In the genomic region with DNA sequence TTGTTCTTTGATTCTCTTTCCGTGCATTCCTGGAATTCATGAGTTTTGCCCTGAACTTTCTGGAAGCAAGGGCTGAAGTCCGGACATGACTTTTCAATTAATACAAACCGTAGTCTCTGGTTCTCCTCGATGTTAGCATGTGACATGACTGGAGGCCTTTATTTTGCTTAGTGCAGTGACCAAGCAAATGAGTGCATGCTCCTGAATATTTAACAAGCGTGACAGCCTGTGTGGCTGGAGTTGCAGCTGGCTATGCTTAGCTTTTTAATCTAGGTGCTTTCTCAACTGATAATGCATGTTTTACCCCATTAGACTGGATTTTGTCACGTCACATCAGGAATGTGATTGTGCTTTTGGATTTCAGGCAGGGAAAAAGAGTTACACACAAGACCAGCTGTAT, we compare ENCODE assay signal across 22 cellular contexts.
DNase-seq lines count a peak whose midpoint lies in the region; ATAC-seq and TF ChIP-seq lines count a peak whose summit lies in the region.
"Had no signal": no experiment of that assay in that cellular context is flagged by ENCODE, and none has a peak within 500 bp of the region (broad histone marks: within the 10 kb centered on the region; RNA-seq: fewer than 3 reads in every experiment).

No MANE protein-coding gene starts in this region.

- no peak overlapping the region for H4K91ac ChIP-seq in IMR-90 (ENCODE audit: insufficient read depth, low read depth, low read length)

- no peak overlapping the region for H2AK9ac ChIP-seq in IMR-90 (replicated peaks; ENCODE audit: low read depth, low read length, poor library complexity)

- H3K79me1 ChIP-seq in IMR-90 (ENCODE audit: low read depth in 1 of 2, low read length in 2 of 2) = no peaks in the 10 kb centered on the region

- H2AK5ac ChIP-seq in IMR-90 (ENCODE audit: low read depth, low read length) = no peak overlapping the region

- H3F3A ChIP-seq in neural progenitor cell (ENCODE audit: low read depth) = no peaks in the 10 kb centered on the region

- TF ChIP-seq CTCF in IMR-90 (conservative IDR thresholded peaks at IDR 0.05; ENCODE audit: low read depth, low read length) (no peak), neural progenitor cell (IDR thresholded peaks at IDR 0.05) (no peak)

- H3K36me3 ChIP-seq in IMR-90 (ENCODE audit: control insufficient read depth, insufficient read depth, low read length) = no peaks in the 10 kb centered on the region
- no peaks in the 10 kb centered on the region for H3K36me3 ChIP-seq in neural progenitor cell
- H3K36me3 ChIP-seq: brain microvascular endothelial cell, ovary, upper lobe of right lung had no signal

- H2BK15ac ChIP-seq in IMR-90 (ENCODE audit: low read depth, low read length) = 0 out of 3 replicates have a peak overlapping the region, but pooled peaks have one; percentile 65

- TF ChIP-seq RAD21 in IMR-90 (IDR thresholded peaks at IDR 0.05; ENCODE audit: low read length) = no peak

- H2AFZ ChIP-seq in IMR-90 (replicated peaks; ENCODE audit: low read length, poor library complexity) = no peak overlapping the region
- no peak overlapping the region for H2AFZ ChIP-seq in neural progenitor cell (replicated peaks)

- no peak overlapping the region for H3K56ac ChIP-seq in IMR-90 (ENCODE audit: extremely low read depth, insufficient read depth, low read length)

- no TSS peak for BruUV-seq in IMR-90 (replicated peaks; lab: Mats Ljungman, UMichigan)

- H3K79me2 ChIP-seq in neural progenitor cell (ENCODE audit: low read depth) = no peaks in the 10 kb centered on the region

- no peaks in the 10 kb centered on the region for H3K9me1 ChIP-seq in IMR-90 (ENCODE audit: insufficient read depth, low read length)

- peak; percentile 38 for DNase-seq in AG08396 (ENCODE audit: low spot score)
- DNase-seq in IMR-90 = no peak
- DNase-seq in dedifferentiated amniotic fluid mesenchymal stem cell (ENCODE audit: extremely low spot score) = peak; percentile 78
- DNase-seq in neural progenitor cell (ENCODE audit: low spot score) = no peak
- DNase-seq in NCI-H2029 (lab: John Stamatoyannopoulos, UW) = no peak
- DNase-seq in UCSD-AML1 (lab: John Stamatoyannopoulos, UW; ENCODE audit: unreplicated experiment) = no peak
- no peak for DNase-seq in erythroblast (lab: John Stamatoyannopoulos, UW)
- DNase-seq: activated CD4-positive, alpha-beta T cell treated with anti-CD3 and anti-CD28 coated beads for 48 hours; activated naive CD4-positive, alpha-beta T cell treated with Interleukin-2 at 50 U/mL for 16 hours; brain microvascular endothelial cell; CD8-positive, alpha-beta memory T cell; DND-41; dorsolateral prefrontal cortex; left colon; NCI-H1105 treated with DMSO at 0.1 percent for 48 hours; ovary; stimulated activated naive CD4-positive, alpha-beta T cell treated with Interleukin-2 at 50 U/mL for 16 hours; T-helper 9 cell; upper lobe of right lung had no signal

- H3K4ac ChIP-seq in IMR-90 (ENCODE audit: low read depth, low read length) = no peak overlapping the region

- intact Hi-C loops in IMR-90 (cut with micrococcal nuclease) = no loop called here

- H3K27me3 Mint-ChIP-seq in neural progenitor cell (ENCODE audit: insufficient read depth, low read depth) = peaks cover 2% of the 10 kb centered on the region
- no peaks in the 10 kb centered on the region for H3K27me3 Mint-ChIP-seq in stimulated activated memory B cell treated with anti-CD40 and anti-IgM and Interleukin-4, amounts not matched to agents 10 μg/mL and 1 μg/mL and 100 μg/mL, for 72 hours
- H3K27me3 Mint-ChIP-seq: CD8-positive, alpha-beta memory T cell had no signal

- no peak for ATAC-seq in IMR-90 (ENCODE audit: low read depth)
- no peak for ATAC-seq in stimulated activated memory B cell treated with anti-CD40 and anti-IgM and Interleukin-4, amounts not matched to agents 10 μg/mL and 1 μg/mL and 100 μg/mL, for 72 hours
- ATAC-seq: A549, left colon, upper lobe of right lung had no signal

- H4K5ac ChIP-seq in IMR-90 (ENCODE audit: low read depth, low read length) = peak overlapping the region; percentile 4; the same call in 1 of the 2 replicates

- POLR2A ChIA-PET in IMR-90 (lab: Charles Lee; ENCODE audit: unreplicated experiment) = no interaction called here

- no peaks in the 10 kb centered on the region for H3K36me3 Mint-ChIP-seq in neural progenitor cell
- no peaks in the 10 kb centered on the region for H3K36me3 Mint-ChIP-seq in stimulated activated memory B cell treated with anti-CD40 and anti-IgM and Interleukin-4, amounts not matched to agents 10 μg/mL and 1 μg/mL and 100 μg/mL, for 72 hours
- H3K36me3 Mint-ChIP-seq: CD8-positive, alpha-beta memory T cell had no signal

- peak overlapping the region; percentile 33; the same call in 1 of the 2 replicates for H3K18ac ChIP-seq in IMR-90 (ENCODE audit: low read depth, low read length)

- in situ Hi-C loops in IMR-90 (cut with MboI; ENCODE audit: low sequenced_read_pairs) = no loop called here

- no peak overlapping the region for H3K4me3 Mint-ChIP-seq in neural progenitor cell
- no peak overlapping the region for H3K4me3 Mint-ChIP-seq in stimulated activated memory B cell treated with anti-CD40 and anti-IgM and Interleukin-4, amounts not matched to agents 10 μg/mL and 1 μg/mL and 100 μg/mL, for 72 hours
- H3K4me3 Mint-ChIP-seq: CD8-positive, alpha-beta memory T cell had no signal

- H3K9me3 ChIP-seq in IMR-90 (ENCODE audit: control insufficient read depth, insufficient read depth, low read length) = no peaks in the 10 kb centered on the region
- no peaks in the 10 kb centered on the region for H3K9me3 ChIP-seq in neural progenitor cell (ENCODE audit: low read depth)
- H3K9me3 ChIP-seq: A549, ovary, upper lobe of right lung had no signal

- H2BK5ac ChIP-seq in IMR-90 (ENCODE audit: low read depth, low read length, poor library complexity, severe bottlenecking) = no peak overlapping the region

- H2BK120ac ChIP-seq in IMR-90 (ENCODE audit: low read depth, low read length) = peak overlapping the region; percentile 22; the same call in 1 of the 2 replicates

- H3K27ac Mint-ChIP-seq in neural progenitor cell = peak overlapping the region; percentile 30
- H3K27ac Mint-ChIP-seq in stimulated activated memory B cell treated with anti-CD40 and anti-IgM and Interleukin-4, amounts not matched to agents 10 μg/mL and 1 μg/mL and 100 μg/mL, for 72 hours = no peak overlapping the region
- H3K27ac Mint-ChIP-seq: CD8-positive, alpha-beta memory T cell had no signal

- CTCF ChIA-PET in IMR-90 (lab: Yijun Ruan, JAX) = interaction anchor here (0.6 kb wide), 1 partner anchor 134 kb away, joined by 3 read pairs; no protein-coding TSS in a partner anchor

- H3K9me3 Mint-ChIP-seq in neural progenitor cell = no peaks in the 10 kb centered on the region
- H3K9me3 Mint-ChIP-seq in stimulated activated memory B cell treated with anti-CD40 and anti-IgM and Interleukin-4, amounts not matched to agents 10 μg/mL and 1 μg/mL and 100 μg/mL, for 72 hours = no peaks in the 10 kb centered on the region
- H3K9me3 Mint-ChIP-seq: CD8-positive, alpha-beta memory T cell had no signal

- WGBS in IMR-90 (ENCODE audit: extremely low coverage in 2 of 2, insufficient read length in 1 of 2), 2 experiments = no CpG with 5 or more reads among the region's 6 CpGs

- no peak overlapping the region for H2BK20ac ChIP-seq in IMR-90 (ENCODE audit: low read depth, low read length)

- H3K4me2 ChIP-seq in IMR-90 (ENCODE audit: low read depth, low read length) (no peak overlapping the region), neural progenitor cell (no peak overlapping the region)
- H3K4me2 ChIP-seq: A549, KMS-11 had no signal

- H4K20me1 ChIP-seq in IMR-90 (ENCODE audit: insufficient read depth, low read length) (no peaks in the 10 kb centered on the region), neural progenitor cell (ENCODE audit: low read depth) (no peaks in the 10 kb centered on the region)

- dilution Hi-C loops in IMR-90 (cut with HindIII; ENCODE audit: low sequenced_read_pairs, unreplicated experiment) = no loop called here

- H3K4me1 Mint-ChIP-seq in neural progenitor cell = peaks cover 35% of the 10 kb centered on the region
- H3K4me1 Mint-ChIP-seq in stimulated activated memory B cell treated with anti-CD40 and anti-IgM and Interleukin-4, amounts not matched to agents 10 μg/mL and 1 μg/mL and 100 μg/mL, for 72 hours = no peaks in the 10 kb centered on the region
- H3K4me1 Mint-ChIP-seq: CD8-positive, alpha-beta memory T cell had no signal

- no peak overlapping the region for H3K14ac ChIP-seq in IMR-90 (replicated peaks; ENCODE audit: low read depth, low read length)

- H3K27me3 ChIP-seq in IMR-90 (ENCODE audit: control insufficient read depth, insufficient read depth, low read length) (no peaks in the 10 kb centered on the region), neural progenitor cell (no peaks in the 10 kb centered on the region)
- H3K27me3 ChIP-seq: brain microvascular endothelial cell, dorsolateral prefrontal cortex, ovary, upper lobe of right lung had no signal

- H3K27ac ChIP-seq in IMR-90 (ENCODE audit: insufficient read depth, low read length) (no peak overlapping the region; the same call in 1 of the 2 replicates), neural progenitor cell (no peak overlapping the region)
- H3K27ac ChIP-seq: brain microvascular endothelial cell, KMS-11, upper lobe of right lung had no signal

- H3K4me3 ChIP-seq in IMR-90 (ENCODE audit: insufficient read depth, low read depth, low read length) (no peak overlapping the region), neural progenitor cell (no peak overlapping the region)
- H3K4me3 ChIP-seq: A549, dorsolateral prefrontal cortex, ovary, upper lobe of right lung had no signal

- H3K4me1 ChIP-seq in IMR-90 (ENCODE audit: control insufficient read depth, insufficient read depth, low read length) (peaks cover 11% of the 10 kb centered on the region), neural progenitor cell (peaks cover 2% of the 10 kb centered on the region)
- H3K4me1 ChIP-seq: upper lobe of right lung had no signal

- H3K23ac ChIP-seq in IMR-90 (ENCODE audit: low read depth, low read length) = no peak overlapping the region

- TF ChIP-seq POLR2A in IMR-90 (IDR thresholded peaks at IDR 0.05; ENCODE audit: low read depth, low read length) = no peak
- TF ChIP-seq POLR2A in erythroblast (IDR thresholded peaks at IDR 0.05; ENCODE audit: low read length) = no peak

- H3K9ac ChIP-seq in IMR-90 (ENCODE audit: low read depth, low read length) = no peak overlapping the region
- no peak overlapping the region for H3K9ac ChIP-seq in neural progenitor cell
- H3K9ac ChIP-seq: KMS-11 had no signal

- H4K8ac ChIP-seq in IMR-90 (ENCODE audit: low read depth in 2 of 2, low read length in 2 of 2) = 0 out of 4 replicates have a peak overlapping the region, but pooled peaks of 1 of the 2 experiments have one; percentile 17

TF ChIP-seq in IMR-90, 13 proteins besides CTCF, POLR2A, EP300 and RAD21 (continues in another document):
- TF ChIP-seq FOS (IDR thresholded peaks at IDR 0.05; ENCODE audit: low read depth, low read length) (no peak), CHD1 (IDR thresholded peaks at IDR 0.05; ENCODE audit: low read depth, low read length) (no peak), SMC3 (IDR thresholded peaks at IDR 0.05; ENCODE audit: low read depth, low read length) (no peak), NFE2L2 (IDR thresholded peaks at IDR 0.05; ENCODE audit: low read depth, low read length) (no peak), MAFK (IDR thresholded peaks at IDR 0.05; ENCODE audit: low read depth, low read length) (no peak)

Comparison
In these comparisons a context has a peak if more than half of its experiments do, and no peak if none do; other contexts are left out.
1. DNase-seq: peak in AG08396 (single experiment) and dedifferentiated amniotic fluid mesenchymal stem cell (single experiment); none in IMR-90 (single experiment), neural progenitor cell (single experiment), NCI-H2029 (single experiment), UCSD-AML1 (single experiment) and erythroblast (0 of 2).